17 cellular contexts compared by ENCODE assay signal in genomic region chr12:121260091-121260490, GRCh38. TPM values are rescaled to one million over a fixed set of nuclear protein-coding genes. Genes with fewer than 3 reads are reported as not detected.
DNase-seq lines count a peak whose midpoint lies in the region; ATAC-seq and TF ChIP-seq lines count a peak whose summit lies in the region.
"Had no signal": no experiment of that assay in that cellular context is flagged by ENCODE, and none has a peak within 500 bp of the region (broad histone marks: within the 10 kb centered on the region; RNA-seq: fewer than 3 reads in every experiment).

No MANE protein-coding gene starts in this region.

- 91 to 98% methylated on average over 4 to 7 of the region's 7 CpGs for WGBS in endodermal cell (ENCODE audit: insufficient coverage in 1 of 2, insufficient read length in 1 of 2), 2 experiments

- H3K9me3 Mint-ChIP-seq in central memory CD8-positive, alpha-beta T cell: no peaks in the 10 kb centered on the region
- H3K9me3 Mint-ChIP-seq in endodermal cell: no peaks in the 10 kb centered on the region
- no peaks in the 10 kb centered on the region for H3K9me3 Mint-ChIP-seq in stimulated activated effector memory CD8-positive, alpha-beta T cell treated with anti-CD3 and anti-CD28 coated beads, Interleukin-12 subunit alpha, Interleukin-12 subunit beta, amount 100 ng/mL, for 72 hours
- no peaks in the 10 kb centered on the region for H3K9me3 Mint-ChIP-seq in GM23338
- H3K9me3 Mint-ChIP-seq: CD4-positive, alpha-beta T cell had no signal

- ATAC-seq in central memory CD8-positive, alpha-beta T cell (replicated peaks; ENCODE audit: extremely low read depth, poor library complexity, severe bottlenecking): no peak
- no peak for ATAC-seq in stimulated activated effector memory CD8-positive, alpha-beta T cell treated with anti-CD3 and anti-CD28 coated beads, Interleukin-12 subunit alpha, Interleukin-12 subunit beta, amount 100 ng/mL, for 72 hours
- ATAC-seq in GM18873 (IDR thresholded peaks at IDR 0.05; ENCODE audit: low FRiP score, unreplicated experiment) (no peak), HG03139 (IDR thresholded peaks at IDR 0.05; ENCODE audit: unreplicated experiment) (no peak), GM18520 (IDR thresholded peaks at IDR 0.05; ENCODE audit: unreplicated experiment) (no peak), GM23338 (no peak)
- ATAC-seq: K562 had no signal

- H3K36me3 Mint-ChIP-seq in central memory CD8-positive, alpha-beta T cell (ENCODE audit: insufficient read depth): peaks cover 26% of the 10 kb centered on the region
- H3K36me3 Mint-ChIP-seq in endodermal cell (ENCODE audit: low read depth) (peaks cover 78% of the 10 kb centered on the region), GM23338 (ENCODE audit: low read depth) (peaks cover 38% of the 10 kb centered on the region)
- H3K36me3 Mint-ChIP-seq in stimulated activated effector memory CD8-positive, alpha-beta T cell treated with anti-CD3 and anti-CD28 coated beads, Interleukin-12 subunit alpha, Interleukin-12 subunit beta, amount 100 ng/mL, for 72 hours: peaks cover 96% of the 10 kb centered on the region

- H3K4me1 Mint-ChIP-seq in central memory CD8-positive, alpha-beta T cell: no peaks in the 10 kb centered on the region
- H3K4me1 Mint-ChIP-seq in endodermal cell: no peaks in the 10 kb centered on the region
- H3K4me1 Mint-ChIP-seq in stimulated activated effector memory CD8-positive, alpha-beta T cell treated with anti-CD3 and anti-CD28 coated beads, Interleukin-12 subunit alpha, Interleukin-12 subunit beta, amount 100 ng/mL, for 72 hours: no peaks in the 10 kb centered on the region
- no peaks in the 10 kb centered on the region for H3K4me1 Mint-ChIP-seq in GM23338

- H3K9me2 ChIP-seq in GM23338 (ENCODE audit: insufficient read depth): no peaks in the 10 kb centered on the region

- H3K79me2 ChIP-seq in GM23338 (replicated peaks; ENCODE audit: insufficient read depth): no peaks in the 10 kb centered on the region

- in situ Hi-C loops in G401 (cut with HindIII; ENCODE audit: low sequenced_read_pairs): no loop called here

- H3K4me2 ChIP-seq in GM23338: no peak overlapping the region

- H3K27me3 ChIP-seq in endodermal cell (ENCODE audit: control insufficient read depth, insufficient read depth, low read length, poor library complexity, severe bottlenecking): no peaks in the 10 kb centered on the region
- no peaks in the 10 kb centered on the region for H3K27me3 ChIP-seq in GM23338 (ENCODE audit: insufficient read depth)
- H3K27me3 ChIP-seq: BE2C had no signal

- H3K4me1 ChIP-seq in endodermal cell (ENCODE audit: control insufficient read depth, insufficient read depth, low read length) (no peaks in the 10 kb centered on the region), GM23338 (ENCODE audit: insufficient read depth) (no peaks in the 10 kb centered on the region)
- H3K4me1 ChIP-seq: BE2C, Caco-2 had no signal

- H3K27ac ChIP-seq in endodermal cell (ENCODE audit: low read depth, low read length) (no peak overlapping the region), GM23338 (ENCODE audit: low read depth) (no peak overlapping the region)
- H3K27ac ChIP-seq: GM23248 had no signal

- no peak overlapping the region for H2AFZ ChIP-seq in GM23338
- H2AFZ ChIP-seq: GM23248 had no signal

- H4K20me1 ChIP-seq in GM23338 (replicated peaks; ENCODE audit: insufficient read depth): 0 out of 2 replicates have a peak, but pooled peaks cover 3% of the 10 kb centered on the region

- H3K36me3 ChIP-seq in endodermal cell (ENCODE audit: control insufficient read depth, insufficient read depth, low read length) (peaks cover 67% of the 10 kb centered on the region), GM23338 (ENCODE audit: insufficient read depth) (no peaks in the 10 kb centered on the region; the same call in 1 of the 2 replicates)

- no peak overlapping the region for H3K9ac ChIP-seq in endodermal cell (ENCODE audit: extremely low read depth, low read length, poor library complexity, severe bottlenecking)
- H3K9ac ChIP-seq: GM23248 had no signal

- H3K4me3 ChIP-seq in endodermal cell (ENCODE audit: low read length) (no peak overlapping the region), GM23338 (no peak overlapping the region)
- H3K4me3 ChIP-seq: GM23248, K562 had no signal

- H3K4me3 Mint-ChIP-seq in central memory CD8-positive, alpha-beta T cell: no peak overlapping the region
- H3K4me3 Mint-ChIP-seq in endodermal cell (no peak overlapping the region), GM23338 (no peak overlapping the region)
- H3K4me3 Mint-ChIP-seq in stimulated activated effector memory CD8-positive, alpha-beta T cell treated with anti-CD3 and anti-CD28 coated beads, Interleukin-12 subunit alpha, Interleukin-12 subunit beta, amount 100 ng/mL, for 72 hours: no peak overlapping the region
- H3K4me3 Mint-ChIP-seq: CD4-positive, alpha-beta T cell had no signal

- no peak for TF ChIP-seq CTCF in endodermal cell (conservative IDR thresholded peaks at IDR 0.05)
- TF ChIP-seq CTCF in GM23338 (conservative IDR thresholded peaks at IDR 0.05; ENCODE audit: low read depth in 2 of 2): no peak

- no peaks in the 10 kb centered on the region for H3K27me3 Mint-ChIP-seq in central memory CD8-positive, alpha-beta T cell
- no peaks in the 10 kb centered on the region for H3K27me3 Mint-ChIP-seq in endodermal cell (ENCODE audit: insufficient read depth)
- peaks cover 5% of the 10 kb centered on the region for H3K27me3 Mint-ChIP-seq in GM23338 (ENCODE audit: insufficient read depth, low read depth, poor library complexity)
- H3K27me3 Mint-ChIP-seq: CD4-positive, alpha-beta T cell had no signal

- H3K27ac Mint-ChIP-seq in central memory CD8-positive, alpha-beta T cell (ENCODE audit: low read depth): peak overlapping the region; percentile 16
- peak overlapping the region; percentile 11 for H3K27ac Mint-ChIP-seq in endodermal cell
- peak overlapping the region; percentile 88 for H3K27ac Mint-ChIP-seq in stimulated activated effector memory CD8-positive, alpha-beta T cell treated with anti-CD3 and anti-CD28 coated beads, Interleukin-12 subunit alpha, Interleukin-12 subunit beta, amount 100 ng/mL, for 72 hours
- H3K27ac Mint-ChIP-seq in GM23338: no peak overlapping the region
- H3K27ac Mint-ChIP-seq: CD4-positive, alpha-beta T cell had no signal

- DNase-seq in G401 (ENCODE audit: low spot score) (peak; percentile 85), endodermal cell (no peak), GM23338 (ENCODE audit: low spot score) (no peak)
- no peak for DNase-seq in central memory CD8-positive, alpha-beta T cell (ENCODE audit: low spot score in 2 of 2)
- no peak for DNase-seq in stimulated activated effector memory CD8-positive, alpha-beta T cell treated with anti-CD3 and anti-CD28 coated beads, Interleukin-12 subunit alpha, Interleukin-12 subunit beta, amount 100 ng/mL, for 72 hours (ENCODE audit: low spot score in 2 of 2)
- DNase-seq: ACHN; BE2C; Caco-2; CD4-positive, alpha-beta T cell; GDM1; GM23248; HCEC 1CT; IMR-90 had no signal

- no peaks in the 10 kb centered on the region for H3K9me3 ChIP-seq in endodermal cell (ENCODE audit: control insufficient read depth, low read length)
- H3K9me3 ChIP-seq: BE2C, Caco-2 had no signal

- no peaks in the 10 kb centered on the region for H3F3A ChIP-seq in GM23338 (replicated peaks; ENCODE audit: low read depth)

TF ChIP-seq in GM23338, 12 proteins besides CTCF, POLR2A, EP300 and RAD21 (continues in another document):
- TF ChIP-seq POLR2AphosphoS5 (IDR thresholded peaks at IDR 0.05; ENCODE audit: low read depth) (no peak), STAT1 (IDR thresholded peaks at IDR 0.05; ENCODE audit: unreplicated experiment) (no peak), EZH2phosphoT487 (IDR thresholded peaks at IDR 0.05; ENCODE audit: unreplicated experiment) (no peak), NANOG (IDR thresholded peaks at IDR 0.05; ENCODE audit: borderline replicate concordance) (no peak), ZNF331 (CRISPR knock-in tag; IDR thresholded peaks at IDR 0.05; ENCODE audit: low read depth) (no peak), JUNB (IDR thresholded peaks at IDR 0.05; ENCODE audit: unreplicated experiment) (no peak)

RNA-seq across cellular contexts. Expression of gene CAMKK2, which starts 36.4 kb away (rescaled TPM):
- total RNA-seq in G401 (2014; rRNA removed; shearing (Covaris generic)): 22.5 and 27.2 TPM in 2 replicates
- total RNA-seq in endodermal cell: 100 to 1,000 TPM in 1 of 2 donors, 10 to 100 TPM in 1; 95.8 to 113 TPM
- polyA plus RNA-seq in endodermal cell (2013, experiment 1 of 2): 30.7 TPM
- 29.4 TPM for polyA plus RNA-seq in endodermal cell (2013, experiment 2 of 2)
- total RNA-seq in GM23338 (2014; rRNA removed; shearing (Covaris generic)): 18.5 and 26.4 TPM in 2 replicates
- 9.5 and 10.3 TPM in 2 replicates for polyA plus RNA-seq in GM23338 (2016; fragmentation: Nextera tagmentation; extraction: Ambion mirVana)

RNA-seq across cellular contexts. Expression of gene P2RX4, which starts 50.2 kb away (rescaled TPM):
- total RNA-seq in G401 (2014; rRNA removed; shearing (Covaris generic)): 20.7 and 48.2 TPM in 2 replicates
- 10 to 100 TPM; 11.5 to 21.1 TPM for total RNA-seq in endodermal cell
- 14.6 TPM for polyA plus RNA-seq in endodermal cell (2013, experiment 1 of 2)
- 13.8 TPM for polyA plus RNA-seq in endodermal cell (2013, experiment 2 of 2)
- total RNA-seq in GM23338 (2014; rRNA removed; shearing (Covaris generic)): 18.9 and 19.5 TPM in 2 replicates
- polyA plus RNA-seq in GM23338 (2016; fragmentation: Nextera tagmentation; extraction: Ambion mirVana): 5.6 and 5.9 TPM in 2 replicates
